Comparison of ENCODE assay signal across 8 cellular contexts in genomic region chr1:95309031-95309459, GRCh38.
DNase-seq lines count a peak whose midpoint lies in the region; ATAC-seq and TF ChIP-seq lines count a peak whose summit lies in the region.

No MANE protein-coding gene starts in this region.

- DNase-seq in COLO829 (ENCODE audit: low spot score) = peak; percentile 25
- DNase-seq in Jurkat, Clone E6-1 (ENCODE audit: low read depth, low spot score) = peak; percentile 10
- peak; percentile 78 for DNase-seq in SK-N-DZ (ENCODE audit: low spot score)
- peak; percentile 48 for DNase-seq in glutamatergic neuron
- peak; percentile 21 for DNase-seq in stromal cell of bone marrow (ENCODE audit: low read depth)
- no peak for DNase-seq in CD8-positive, alpha-beta memory T cell

- no peaks in the 10 kb centered on the region for H3K9me3 Mint-ChIP-seq in glutamatergic neuron (ENCODE audit: unreplicated experiment)
- H3K9me3 Mint-ChIP-seq in CD8-positive, alpha-beta memory T cell = no peaks in the 10 kb centered on the region

- ATAC-seq in GM18868 (IDR thresholded peaks at IDR 0.05; ENCODE audit: unreplicated experiment) (no peak), HG02870 (IDR thresholded peaks at IDR 0.05; ENCODE audit: unreplicated experiment) (no peak)

- no peaks in the 10 kb centered on the region for H3K36me3 Mint-ChIP-seq in glutamatergic neuron (ENCODE audit: unreplicated experiment)
- H3K36me3 Mint-ChIP-seq in CD8-positive, alpha-beta memory T cell = no peaks in the 10 kb centered on the region

- H3K4me3 ChIP-seq in Jurkat, Clone E6-1 (ENCODE audit: low read length) = no peak overlapping the region
- no peak overlapping the region for H3K4me3 ChIP-seq in CD8-positive, alpha-beta memory T cell (ENCODE audit: low read length)

- POLR2A ChIA-PET in CD8-positive, alpha-beta memory T cell (lab: Charles Lee) = no interaction called here

- no peaks in the 10 kb centered on the region for H3K4me1 ChIP-seq in CD8-positive, alpha-beta memory T cell (ENCODE audit: insufficient read depth, low read length)

- no peak overlapping the region for H3K4me3 Mint-ChIP-seq in glutamatergic neuron (ENCODE audit: unreplicated experiment)
- no peak overlapping the region for H3K4me3 Mint-ChIP-seq in CD8-positive, alpha-beta memory T cell

- no peak overlapping the region for H3K27ac ChIP-seq in CD8-positive, alpha-beta memory T cell (ENCODE audit: low read depth, low read length)

- CTCF ChIA-PET in CD8-positive, alpha-beta memory T cell (lab: Charles Lee) = no interaction called here

- no peaks in the 10 kb centered on the region for H3K9me3 ChIP-seq in CD8-positive, alpha-beta memory T cell (ENCODE audit: low read length)

- H3K27me3 ChIP-seq in CD8-positive, alpha-beta memory T cell (ENCODE audit: insufficient read depth, low read length, poor library complexity, severe bottlenecking) = no peaks in the 10 kb centered on the region

- H3K36me3 ChIP-seq in CD8-positive, alpha-beta memory T cell (ENCODE audit: insufficient read depth, low read length) = no peaks in the 10 kb centered on the region

- TF ChIP-seq CTCF in glutamatergic neuron (IDR thresholded peaks at IDR 0.05; ENCODE audit: partially characterized antibody, unreplicated experiment) = peak; percentile 78

- peak overlapping the region; percentile 26 for H3K27ac Mint-ChIP-seq in glutamatergic neuron (ENCODE audit: unreplicated experiment)
- H3K27ac Mint-ChIP-seq in CD8-positive, alpha-beta memory T cell = no peak overlapping the region

- H3K4me1 Mint-ChIP-seq in glutamatergic neuron (ENCODE audit: low read depth, unreplicated experiment) = peaks cover 23% of the 10 kb centered on the region
- no peaks in the 10 kb centered on the region for H3K4me1 Mint-ChIP-seq in CD8-positive, alpha-beta memory T cell

- H3K27me3 Mint-ChIP-seq in glutamatergic neuron (ENCODE audit: unreplicated experiment) = no peaks in the 10 kb centered on the region
- H3K27me3 Mint-ChIP-seq in CD8-positive, alpha-beta memory T cell = peaks cover 7 to 34% of the 10 kb centered on the region in 2 donors

Comparison
In these comparisons a context has a peak if more than half of its experiments do, and no peak if none do; other contexts are left out.
1. DNase-seq: peak in COLO829 (single experiment), Jurkat, Clone E6-1 (single experiment), SK-N-DZ (single experiment), glutamatergic neuron (single experiment) and stromal cell of bone marrow (single experiment); none in CD8-positive, alpha-beta memory T cell (0 of 5).